8 cellular contexts compared by ENCODE assay signal in the genomic region with DNA sequence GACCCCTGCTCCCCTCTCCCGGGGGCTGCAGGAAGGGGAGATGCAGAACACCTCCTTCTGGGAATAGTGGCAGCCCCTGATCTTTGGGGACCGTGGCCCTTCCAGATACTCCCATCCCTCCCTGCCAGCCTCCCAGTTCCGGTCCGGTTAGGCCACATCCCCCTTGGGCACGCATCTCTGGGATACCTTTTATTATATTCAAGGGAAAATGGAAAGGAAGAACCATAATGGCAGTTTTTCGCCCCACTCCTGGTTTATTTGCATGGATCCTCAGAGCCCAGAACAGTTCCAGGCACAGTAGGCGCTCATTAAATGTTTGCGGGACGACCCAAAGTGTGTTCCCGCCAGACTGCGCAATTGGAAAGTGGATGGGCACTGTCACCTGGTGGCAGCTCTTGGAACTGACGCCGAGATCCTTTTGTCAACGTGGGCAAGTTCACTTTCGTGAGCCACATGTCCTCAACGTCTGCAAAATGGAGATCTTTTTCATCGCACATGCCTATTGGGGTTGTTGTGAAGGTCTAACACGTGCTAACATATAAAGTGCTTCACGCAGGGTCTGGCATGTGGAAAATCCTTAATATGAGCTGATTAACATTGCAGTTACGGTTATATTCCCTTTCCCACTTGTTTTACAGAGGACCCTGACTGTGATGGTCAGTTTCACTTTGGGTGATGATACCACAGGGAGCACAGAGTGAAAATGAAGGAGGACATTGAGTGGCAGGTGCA. TPM values are rescaled to one million over a fixed set of nuclear protein-coding genes. Genes with fewer than 3 reads are reported as not detected.
A peak's percentile ranks its signal among the peaks of the same experiment; 100 is the strongest.
DNase-seq lines count a peak whose midpoint lies in the region; ATAC-seq and TF ChIP-seq lines count a peak whose summit lies in the region.

No MANE protein-coding gene starts in this region.

- ATAC-seq in HG03135 (IDR thresholded peaks at IDR 0.05; ENCODE audit: unreplicated experiment) = peak; percentile 52
- peak; percentile 61 for ATAC-seq in lung (ENCODE audit: insufficient read depth, low FRiP score)
- ATAC-seq in HG03469 (IDR thresholded peaks at IDR 0.05; ENCODE audit: unreplicated experiment) = no peak

- H3K4me1 ChIP-seq in lung (ENCODE audit: control insufficient read depth in 2 of 2, insufficient read depth in 2 of 2, low read length in 2 of 2) = no peaks in the 10 kb centered on the region

- TF ChIP-seq CTCF in lung (IDR thresholded peaks at IDR 0.05; ENCODE audit: control extremely low read depth, extremely low read depth) = peak; percentile 99

- H3K4me3 ChIP-seq in lung = no peak overlapping the region

- H3K27ac ChIP-seq in lung (ENCODE audit: low read depth in 1 of 2, low read length in 1 of 2) = no peak overlapping the region

- DNase-seq in ELF-1 (ENCODE audit: low read depth, low spot score) (peak; percentile 91), NCI-H748 treated with DMSO at 0.1 percent for 48 hours (lab: John Stamatoyannopoulos, UW) (peak; percentile 48), dermis microvascular lymphatic vessel endothelial cell (ENCODE audit: low read depth in 2 of 2) (peak; percentile 66 to 78), lung (ENCODE audit: low spot score) (peak; percentile 71)
- DNase-seq in activated CD4-positive, alpha-beta T cell treated with anti-CD3 and anti-CD28 coated beads, Interleukin-2, amount 50 U/mL, for 4 hours = peak; percentile 80 to 84
- peak; percentile 66 to 71 (median 69) for DNase-seq in stimulated activated CD4-positive, alpha-beta T cell treated with anti-CD3 and anti-CD28 coated beads, TNF-alpha, amount 100 ng/mL, for 4 hours (ENCODE audit: low read depth in 3 of 3)

- H3K27me3 ChIP-seq in lung (ENCODE audit: control insufficient read depth, insufficient read depth) = no peaks in the 10 kb centered on the region

- no peaks in the 10 kb centered on the region for H3K36me3 ChIP-seq in lung (ENCODE audit: control insufficient read depth in 2 of 2, insufficient read depth in 2 of 2, low read length in 2 of 2)

- 5 to 6% methylated on average over 20 of the region's 20 CpGs for WGBS in lung, 2 donors

- peaks cover 0 to 1% of the 10 kb centered on the region in 2 donors for H3K9me3 ChIP-seq in lung (ENCODE audit: control insufficient read depth in 2 of 2, insufficient read depth in 1 of 2, low read length in 1 of 2)

RNA-seq across cellular contexts. Expression of gene GPRC5B, which starts 1.6 kb away (rescaled TPM):
- 39.3 and 109 TPM in 2 replicates for total RNA-seq in dermis microvascular lymphatic vessel endothelial cell
- 10 to 100 TPM; 11.7 to 21.2 TPM for total RNA-seq in lung
- polyA plus RNA-seq in lung = 1 to 10 TPM; 6.8 to 7.3 TPM
